Comparison of ENCODE assay signal across 1 cellular context in the genomic region with DNA sequence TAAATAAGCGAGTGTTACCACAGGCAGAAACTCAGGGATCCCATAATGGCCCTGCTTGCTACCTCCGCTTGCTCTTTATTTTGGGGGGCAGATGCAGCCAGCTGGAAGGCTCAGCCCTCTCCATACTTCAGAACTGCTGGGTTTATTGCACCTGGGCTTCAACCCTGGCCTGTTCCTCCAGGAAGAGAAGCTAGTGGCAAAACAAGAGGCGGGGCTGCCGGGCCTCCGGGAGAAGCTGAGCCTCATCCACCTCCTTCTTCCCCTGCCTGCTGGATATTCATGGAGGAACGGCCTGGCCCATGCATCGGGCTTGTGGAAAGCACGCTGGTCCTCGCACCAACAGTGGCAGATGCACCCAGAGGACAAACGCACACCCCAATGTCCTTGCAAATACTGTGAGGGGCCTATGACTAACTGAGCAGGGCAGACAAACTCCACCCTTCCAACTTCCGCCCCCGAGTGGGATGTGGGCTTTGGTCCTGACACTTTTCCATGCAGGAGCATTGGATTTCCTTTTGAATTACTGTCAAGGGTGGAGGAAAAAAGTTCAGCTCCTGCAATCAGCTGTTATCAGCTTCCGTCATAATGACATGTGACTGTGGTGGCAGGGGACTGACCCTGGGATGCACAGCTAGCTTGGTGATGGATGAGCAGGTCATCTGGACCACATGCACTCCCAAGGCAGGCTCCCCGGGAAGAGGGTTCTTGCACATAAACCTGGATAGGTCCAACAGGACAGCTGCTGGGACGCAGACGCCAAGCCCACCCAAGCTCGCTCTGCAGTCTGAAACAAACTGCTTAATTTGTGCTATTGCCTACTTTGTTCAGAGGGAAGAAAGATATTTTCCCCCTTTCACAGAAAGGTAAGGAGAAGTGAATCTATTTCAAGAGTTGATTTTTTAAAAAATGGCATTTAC.
TF ChIP-seq lines count a peak whose summit lies in the region.

No MANE protein-coding gene starts in this region.

TF ChIP-seq in H1, 55 proteins besides CTCF, POLR2A, EP300 and RAD21:
- TF ChIP-seq E2F6 (IDR thresholded peaks at IDR 0.05) (no peak), CREB1 (IDR thresholded peaks at IDR 0.05) (no peak), EZH2 (IDR thresholded peaks at IDR 0.05; ENCODE audit: low read depth, low read length, severe bottlenecking) (no peak), SIX5 (IDR thresholded peaks at IDR 0.05; ENCODE audit: low read depth, low read length) (no peak), YY1 (IDR thresholded peaks at IDR 0.05; ENCODE audit: low read depth, low read length) (no peak), TAF7 (optimal IDR thresholded peaks at IDR 0.05; ENCODE audit: borderline replicate concordance, low read depth, low read length) (no peak), SAP30 (IDR thresholded peaks at IDR 0.05; ENCODE audit: insufficient read depth, insufficient replicate concordance, low read length) (no peak), CBX8 (IDR thresholded peaks at IDR 0.05; ENCODE audit: borderline replicate concordance, low read depth, low read length) (no peak)
